8 cellular contexts compared by ENCODE assay signal in genomic region chr9:35907732-35908483, GRCh38. TPM values are rescaled to one million over a fixed set of nuclear protein-coding genes. Genes with fewer than 3 reads are reported as not detected.
A peak's percentile ranks its signal among the peaks of the same experiment; 100 is the strongest.
DNase-seq lines count a peak whose midpoint lies in the region; ATAC-seq and TF ChIP-seq lines count a peak whose summit lies in the region.

No MANE protein-coding gene starts in this region.

- no peak for ATAC-seq in stimulated activated naive CD8-positive, alpha-beta T cell treated with anti-CD3 and anti-CD28 coated beads, Interleukin-15, Interleukin-2, amounts not matched to agents 100 U/mL and 50 U/mL, for 24 hours
- no peak for ATAC-seq in HG03469 (IDR thresholded peaks at IDR 0.05; ENCODE audit: unreplicated experiment)
- no peak for ATAC-seq in HG02970 (IDR thresholded peaks at IDR 0.05; ENCODE audit: low FRiP score, unreplicated experiment)

- no peaks in the 10 kb centered on the region for H3K79me2 ChIP-seq in hepatocyte

- H3K9me2 ChIP-seq in hepatocyte (replicated peaks; ENCODE audit: insufficient read depth): no peaks in the 10 kb centered on the region

- H2AFZ ChIP-seq in hepatocyte: peak overlapping the region; percentile 77

- H3K9me3 ChIP-seq in hepatocyte (ENCODE audit: low read depth): no peaks in the 10 kb centered on the region

- H3K36me3 ChIP-seq in hepatocyte (replicated peaks; ENCODE audit: insufficient read depth, low read depth): no peaks in the 10 kb centered on the region

- H3K4me3 ChIP-seq in astrocyte of the cerebellum (ENCODE audit: low read depth, low read length) (peak overlapping the region; percentile 1), hepatocyte (no peak overlapping the region), skeletal muscle cell (ENCODE audit: low read depth, low read length) (peak overlapping the region; percentile 25)

- H4K20me1 ChIP-seq in hepatocyte (ENCODE audit: insufficient read depth, poor library complexity, severe bottlenecking): no peaks in the 10 kb centered on the region

- peak overlapping the region; percentile 96 for H3K27ac ChIP-seq in hepatocyte

- in situ Hi-C loops in astrocyte of the cerebellum (cut with HindIII; ENCODE audit: low sequenced_read_pairs): loop anchor here (10.0 kb wide), 1 partner anchor 117 kb away; no protein-coding TSS in a partner anchor

- WGBS in hepatocyte (ENCODE audit: low lambda C conversion rate, missing lambda C conversion rate): 46% methylated on average over 12 of the region's 13 CpGs

- peak; percentile 82 for DNase-seq in ELF-1 (ENCODE audit: low read depth, low spot score)
- peak; percentile 62 for DNase-seq in NCI-H2029 (lab: John Stamatoyannopoulos, UW)
- peak; percentile 78 for DNase-seq in astrocyte of the cerebellum (ENCODE audit: low read depth)
- DNase-seq in hepatocyte (ENCODE audit: low spot score): peak; percentile 82
- DNase-seq in skeletal muscle cell (ENCODE audit: low read depth): peak; percentile 99
- no peak for DNase-seq in stimulated activated naive CD8-positive, alpha-beta T cell treated with anti-CD3 and anti-CD28 coated beads, Interleukin-15, Interleukin-2, amounts not matched to agents 100 U/mL and 50 U/mL, for 24 hours

- peaks cover 49% of the 10 kb centered on the region for H3K4me1 ChIP-seq in hepatocyte (ENCODE audit: insufficient read depth)

- H3K4me2 ChIP-seq in hepatocyte: peak overlapping the region; percentile 55

- TF ChIP-seq CTCF in astrocyte of the cerebellum (IDR thresholded peaks at IDR 0.05; ENCODE audit: low read depth, low read length, missing control alignments) (no peak), hepatocyte (IDR thresholded peaks at IDR 0.05; ENCODE audit: poor library complexity) (no peak)

- H3K27me3 ChIP-seq in hepatocyte: no peaks in the 10 kb centered on the region

RNA-seq across cellular contexts. Expression of gene SPAAR, which starts 1.4 kb away (rescaled TPM):
- total RNA-seq in hepatocyte: not detected in 2 replicates
- 0.52 TPM in 1 of 2 replicates, not detected in the other for polyA plus RNA-seq in hepatocyte

RNA-seq across cellular contexts. Expression of gene HRCT1, which starts 1.9 kb away (rescaled TPM):
- 0.24 and 0.90 TPM in 2 replicates for total RNA-seq in hepatocyte
- polyA plus RNA-seq in hepatocyte: 0.72 and 1.8 TPM in 2 replicates

RNA-seq across cellular contexts. Expression of gene OR13J1, which starts 37.7 kb away (rescaled TPM):
- total RNA-seq in hepatocyte: not detected in 2 replicates
- polyA plus RNA-seq in hepatocyte: not detected in 2 replicates

RNA-seq across cellular contexts. Expression of gene OR2S2, which starts 50.0 kb away (rescaled TPM):
- 0.27 TPM in 1 of 2 replicates, not detected in the other for total RNA-seq in hepatocyte
- polyA plus RNA-seq in hepatocyte: not detected in 2 replicates
